ENCODE assay signal across 12 cellular contexts in genomic region chr22:48351376-48352085, GRCh38.
DNase-seq lines count a peak whose midpoint lies in the region; ATAC-seq and TF ChIP-seq lines count a peak whose summit lies in the region.
"Had no signal": no experiment of that assay in that cellular context is flagged by ENCODE, and none has a peak within 500 bp of the region (broad histone marks: within the 10 kb centered on the region; RNA-seq: fewer than 3 reads in every experiment).

No MANE protein-coding gene starts in this region.

- H2AK5ac ChIP-seq in H9 (ENCODE audit: insufficient read length, low read length) = no peak overlapping the region

- H3K9me3 ChIP-seq in BLaER1 treated with 17β-estradiol and CSF1 and Interleukin-3, amounts not matched to agents 10 nM and 100 nM (replicated peaks in 1 of 11) = no peaks in the 10 kb centered on the region
- no peaks in the 10 kb centered on the region for H3K9me3 ChIP-seq in MM.1S (replicated peaks; ENCODE audit: insufficient read depth, low read length)
- no peaks in the 10 kb centered on the region for H3K9me3 ChIP-seq in H9 (ENCODE audit: control insufficient read depth, low read depth, low read length)
- H3K9me3 ChIP-seq: Caco-2 had no signal

- no peak overlapping the region for H4K91ac ChIP-seq in H9 (ENCODE audit: insufficient read length, low read depth, low read length)

- H3K23me2 ChIP-seq in H9 (ENCODE audit: insufficient read length, low read depth, low read length, poor library complexity, severe bottlenecking) = no peaks in the 10 kb centered on the region

- H2AFZ ChIP-seq in MM.1S (ENCODE audit: low read length) = peak overlapping the region; percentile 24; the same call in 1 of the 2 replicates
- no peak overlapping the region for H2AFZ ChIP-seq in H9 (ENCODE audit: low read length)
- H2AFZ ChIP-seq: GM23338 had no signal

- H3K4me1 Mint-ChIP-seq in H9 = peaks cover 8 to 13% of the 10 kb centered on the region in 2 experiments
- H3K4me1 Mint-ChIP-seq: CD4-positive, alpha-beta memory T cell had no signal

- no peak for ATAC-seq in HG03342 (IDR thresholded peaks at IDR 0.05; ENCODE audit: unreplicated experiment)
- ATAC-seq: GM23338, K562 had no signal

- H3K18ac ChIP-seq in H9 (ENCODE audit: insufficient read length, low read depth, low read length) = no peak overlapping the region

- peaks cover 0 to 18% (median 0%) of the 10 kb centered on the region in 11 experiments; a peak in 3 of 22 replicates for H4K20me1 ChIP-seq in BLaER1 treated with 17β-estradiol and CSF1 and Interleukin-3, amounts not matched to agents 10 nM and 100 nM
- H4K20me1 ChIP-seq in MM.1S (ENCODE audit: insufficient read depth, low read length) = no peaks in the 10 kb centered on the region
- no peaks in the 10 kb centered on the region for H4K20me1 ChIP-seq in H9 (ENCODE audit: control insufficient read depth, insufficient read depth, insufficient read length)

- H3K27me3 ChIP-seq in BLaER1 treated with 17β-estradiol and CSF1 and Interleukin-3, amounts not matched to agents 10 nM and 100 nM = peaks cover 0 to 11% (median 0%) of the 10 kb centered on the region in 11 experiments; a peak in 4 of 22 replicates
- H3K27me3 ChIP-seq in MM.1S (replicated peaks; ENCODE audit: insufficient read depth, low read length) (no peaks in the 10 kb centered on the region), H9 (ENCODE audit: insufficient read depth, low read length) (no peaks in the 10 kb centered on the region)

- peak overlapping the region in 10 of 11 experiments; percentile 49 to 95 (median 85); a peak in 21 of 22 replicates for H3K4me2 ChIP-seq in BLaER1 treated with 17β-estradiol and CSF1 and Interleukin-3, amounts not matched to agents 10 nM and 100 nM
- H3K4me2 ChIP-seq in MM.1S (ENCODE audit: low read depth, low read length) (peak overlapping the region; percentile 35; the same call in 1 of the 2 replicates), H9 (ENCODE audit: insufficient read depth, insufficient read length, low read length) (no peak overlapping the region)
- H3K4me2 ChIP-seq: GM23338 had no signal

- H3K27ac ChIP-seq in BLaER1 treated with 17β-estradiol and CSF1 and Interleukin-3, amounts not matched to agents 10 nM and 100 nM = no peak overlapping the region
- H3K27ac ChIP-seq in MM.1S (ENCODE audit: low read length) (peak overlapping the region; percentile 36; the same call in 1 of the 2 replicates), H9 (ENCODE audit: insufficient read length, low read depth, low read length) (no peak overlapping the region)

- no peaks in the 10 kb centered on the region for H3K79me1 ChIP-seq in H9 (ENCODE audit: insufficient read depth, low read depth, low read length, poor library complexity, severe bottlenecking)

- H4K8ac ChIP-seq in H9 (replicated peaks; ENCODE audit: insufficient read length, low read depth, low read length) = no peak overlapping the region

- WGBS in H9 (ENCODE audit: extremely low coverage, insufficient read length, low lambda C conversion rate) = no CpG with 5 or more reads among the region's 13 CpGs

- H3K27me3 Mint-ChIP-seq in H9 (ENCODE audit: low read depth) = peaks cover 13% of the 10 kb centered on the region

- no peaks in the 10 kb centered on the region for H3K9me2 ChIP-seq in MM.1S (replicated peaks; ENCODE audit: insufficient read depth, low read length)

- no peaks in the 10 kb centered on the region for H3K9me3 Mint-ChIP-seq in H9
- H3K9me3 Mint-ChIP-seq: GM23338 had no signal

- H3K4ac ChIP-seq in H9 (ENCODE audit: low read depth, low read length) = no peak overlapping the region

- H3K27ac Mint-ChIP-seq in H9 = no peak overlapping the region
- H3K27ac Mint-ChIP-seq: CD4-positive, alpha-beta memory T cell; GM23338 had no signal

- H3K4me3 ChIP-seq in BLaER1 treated with 17β-estradiol and CSF1 and Interleukin-3, amounts not matched to agents 10 nM and 100 nM = no peak overlapping the region; a peak in 2 of 20 replicates
- H3K4me3 ChIP-seq in MM.1S (ENCODE audit: low read length) = no peak overlapping the region
- H3K4me3 ChIP-seq: GM23338, K562 had no signal

- DNase-seq in MM.1S (no peak), posterior vena cava (ENCODE audit: low spot score) (peak; percentile 46), NCI-H345 (lab: John Stamatoyannopoulos, UW) (no peak), H9 (no peak)
- DNase-seq: Caco-2; CD4-positive, alpha-beta memory T cell; DND-41; GDM1 had no signal

- no peak overlapping the region for H3T11ph ChIP-seq in H9 (ENCODE audit: low read length)

- no peak overlapping the region for H2BK120ac ChIP-seq in H9 (ENCODE audit: low read depth, low read length, poor library complexity, severe bottlenecking)

- H4K5ac ChIP-seq in H9 (ENCODE audit: insufficient read length, low read depth, low read length) = no peak overlapping the region

- H3K56ac ChIP-seq in H9 (ENCODE audit: insufficient read length, low read depth, low read length) = no peak overlapping the region

- peaks cover 18 to 52% (median 34%) of the 10 kb centered on the region in 10 experiments for H3K4me1 ChIP-seq in BLaER1 treated with 17β-estradiol and CSF1 and Interleukin-3, amounts not matched to agents 10 nM and 100 nM
- H3K4me1 ChIP-seq in MM.1S (ENCODE audit: low read length) (peaks cover 18% of the 10 kb centered on the region), H9 (ENCODE audit: insufficient read depth, low read length) (no peaks in the 10 kb centered on the region)
- H3K4me1 ChIP-seq: Caco-2 had no signal

- no peak overlapping the region for H3K9ac ChIP-seq in BLaER1 treated with 17β-estradiol and CSF1 and Interleukin-3, amounts not matched to agents 10 nM and 100 nM
- H3K9ac ChIP-seq in MM.1S (ENCODE audit: low read length) (no peak overlapping the region), H9 (ENCODE audit: extremely low read depth, insufficient read length, low read length) (no peak overlapping the region)

- no peaks in the 10 kb centered on the region; a peak in 1 of 7 replicates for H3K36me3 Mint-ChIP-seq in H9 (ENCODE audit: insufficient read depth in 1 of 3, low read depth in 3 of 3)
- H3K36me3 Mint-ChIP-seq: CD4-positive, alpha-beta memory T cell had no signal

- no peaks in the 10 kb centered on the region for H3K36me3 ChIP-seq in BLaER1 treated with 17β-estradiol and CSF1 and Interleukin-3, amounts not matched to agents 10 nM and 100 nM
- no peaks in the 10 kb centered on the region for H3K36me3 ChIP-seq in MM.1S (replicated peaks; ENCODE audit: insufficient read depth, low read length)

- intact Hi-C loops in posterior vena cava (cut with DNase I) = no loop called here

- H3K14ac ChIP-seq in H9 (ENCODE audit: insufficient read depth, low read length) = no peak overlapping the region

- TF ChIP-seq CTCF in MM.1S (IDR thresholded peaks at IDR 0.05; ENCODE audit: low read length) (no peak), H9 (conservative IDR thresholded peaks at IDR 0.05) (no peak)

- no peak overlapping the region for H2BK5ac ChIP-seq in H9 (ENCODE audit: insufficient read length, low read length)

- H3K4me3 Mint-ChIP-seq in H9 = no peak overlapping the region
- H3K4me3 Mint-ChIP-seq: CD4-positive, alpha-beta memory T cell; GM23338 had no signal

- no peak overlapping the region for H2BK20ac ChIP-seq in H9 (ENCODE audit: low read depth, low read length, poor library complexity, severe bottlenecking)

- no peak overlapping the region for H2BK12ac ChIP-seq in H9 (ENCODE audit: insufficient read length, low read depth, low read length)

- H3F3A ChIP-seq in MM.1S (ENCODE audit: insufficient read depth, low read length) = no peaks in the 10 kb centered on the region

- H2BK15ac ChIP-seq in H9 (ENCODE audit: low read depth, low read length) = no peak overlapping the region

- H3K79me2 ChIP-seq in MM.1S (ENCODE audit: low read length) (no peaks in the 10 kb centered on the region), H9 (ENCODE audit: insufficient read depth, low read length) (no peaks in the 10 kb centered on the region)

- H3K23ac ChIP-seq in H9 (ENCODE audit: insufficient read length, low read depth, low read length) = no peak overlapping the region
